17 cellular contexts compared by ENCODE assay signal in the genomic region with DNA sequence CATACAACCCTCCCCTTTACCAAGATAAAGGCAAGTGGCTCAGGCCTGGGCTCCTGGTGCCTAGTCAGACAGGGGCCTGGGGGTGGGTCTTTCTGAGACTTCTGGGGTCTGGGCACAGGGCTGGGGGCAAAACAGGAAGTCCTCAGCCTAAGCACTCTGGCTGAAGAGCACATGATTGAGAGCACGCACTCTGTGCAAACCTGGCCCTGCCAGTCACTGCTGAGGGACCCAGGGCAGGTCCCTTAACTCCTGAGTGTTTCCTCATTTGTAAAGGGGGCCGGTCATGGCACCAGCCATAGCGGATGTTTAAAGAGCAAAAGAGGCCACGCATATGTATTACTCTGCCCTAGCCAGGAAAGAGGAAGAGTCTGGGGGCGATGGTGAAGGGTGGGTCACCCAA. TPM values are rescaled to one million over a fixed set of nuclear protein-coding genes. Genes with fewer than 3 reads are reported as not detected.
DNase-seq lines count a peak whose midpoint lies in the region; ATAC-seq, FAIRE-seq and TF ChIP-seq lines count a peak whose summit lies in the region.
"Had no signal": no experiment of that assay in that cellular context is flagged by ENCODE, and none has a peak within 500 bp of the region (broad histone marks: within the 10 kb centered on the region; RNA-seq: fewer than 3 reads in every experiment).

No MANE protein-coding gene starts in this region.

- H3K9me3 Mint-ChIP-seq in stimulated activated memory B cell treated with anti-CD40 and anti-IgM and Interleukin-4, amounts not matched to agents 10 μg/mL and 1 μg/mL and 100 μg/mL, for 72 hours: no peaks in the 10 kb centered on the region
- H3K9me3 Mint-ChIP-seq: CD4-positive, alpha-beta T cell; naive thymus-derived CD8-positive, alpha-beta T cell had no signal

- H3K27me3 ChIP-seq in SK-N-SH (ENCODE audit: insufficient read depth): no peaks in the 10 kb centered on the region
- H3K27me3 ChIP-seq: breast epithelium had no signal

- peaks cover 72% of the 10 kb centered on the region for H3K79me2 ChIP-seq in SK-N-SH (ENCODE audit: insufficient read depth)

- H3K9me3 ChIP-seq in SK-N-SH: no peaks in the 10 kb centered on the region
- no peaks in the 10 kb centered on the region for H3K9me3 ChIP-seq in T-helper 17 cell (ENCODE audit: control insufficient read depth, low read length, poor library complexity, severe bottlenecking)
- H3K9me3 ChIP-seq in kidney (ENCODE audit: control insufficient read depth in 1 of 2, low read length in 2 of 2): no peaks in the 10 kb centered on the region
- H3K9me3 ChIP-seq: breast epithelium, thoracic aorta had no signal

- H3K4me1 Mint-ChIP-seq in T-helper 17 cell: peaks cover 3% of the 10 kb centered on the region
- peaks cover 20% of the 10 kb centered on the region for H3K4me1 Mint-ChIP-seq in stimulated activated memory B cell treated with anti-CD40 and anti-IgM and Interleukin-4, amounts not matched to agents 10 μg/mL and 1 μg/mL and 100 μg/mL, for 72 hours

- no peak for TF ChIP-seq EP300 in SK-N-SH (IDR thresholded peaks at IDR 0.05; ENCODE audit: borderline replicate concordance in 1 of 2, low read depth in 1 of 2, low read length in 1 of 2)

- H3K4me1 ChIP-seq in SK-N-SH (ENCODE audit: control insufficient read depth in 1 of 2, insufficient read depth in 2 of 2, low read depth in 1 of 2, low read length in 1 of 2) (peaks cover 31 to 37% of the 10 kb centered on the region in 2 experiments; a peak in 3 of 4 replicates), kidney (ENCODE audit: control insufficient read depth in 1 of 2, insufficient read depth in 1 of 2, low read depth in 1 of 2, low read length in 2 of 2) (peaks cover 32 to 42% of the 10 kb centered on the region in 2 donors)
- H3K4me1 ChIP-seq: breast epithelium had no signal

- no peaks in the 10 kb centered on the region for H3K27me3 Mint-ChIP-seq in T-helper 17 cell
- no peaks in the 10 kb centered on the region for H3K27me3 Mint-ChIP-seq in stimulated activated memory B cell treated with anti-CD40 and anti-IgM and Interleukin-4, amounts not matched to agents 10 μg/mL and 1 μg/mL and 100 μg/mL, for 72 hours
- H3K27me3 Mint-ChIP-seq: CD4-positive, alpha-beta T cell; naive thymus-derived CD8-positive, alpha-beta T cell had no signal

- no peak overlapping the region for H3K4me3 ChIP-seq in SK-N-SH (ENCODE audit: low read depth in 2 of 2, low read length in 1 of 2)
- H3K4me3 ChIP-seq in kidney (ENCODE audit: low read length in 2 of 2): no peak overlapping the region
- H3K4me3 ChIP-seq: breast epithelium, thoracic aorta had no signal

- TF ChIP-seq RAD21 in SK-N-SH (IDR thresholded peaks at IDR 0.05; ENCODE audit: low read length): no peak

- H3K9ac ChIP-seq in SK-N-SH: no peak overlapping the region
- H3K9ac ChIP-seq in kidney (ENCODE audit: low read length in 2 of 2): no peak overlapping the region

- peaks cover 4% of the 10 kb centered on the region for H3K36me3 Mint-ChIP-seq in T-helper 17 cell (ENCODE audit: low read depth)
- H3K36me3 Mint-ChIP-seq in stimulated activated memory B cell treated with anti-CD40 and anti-IgM and Interleukin-4, amounts not matched to agents 10 μg/mL and 1 μg/mL and 100 μg/mL, for 72 hours: peaks cover 65% of the 10 kb centered on the region

- H3K4me2 ChIP-seq in SK-N-SH: no peak overlapping the region

- intact Hi-C loops in kidney (cut with DNase I): no loop called here

- no peak for TF ChIP-seq CTCF in SK-N-SH (IDR thresholded peaks at IDR 0.05)
- no peak for TF ChIP-seq CTCF in kidney (IDR thresholded peaks at IDR 0.05; ENCODE audit: borderline replicate concordance, extremely low read depth, insufficient read depth)

- peak overlapping the region; percentile 69 for H3K27ac Mint-ChIP-seq in T-helper 17 cell
- peak overlapping the region; percentile 27 for H3K27ac Mint-ChIP-seq in stimulated activated memory B cell treated with anti-CD40 and anti-IgM and Interleukin-4, amounts not matched to agents 10 μg/mL and 1 μg/mL and 100 μg/mL, for 72 hours
- H3K27ac Mint-ChIP-seq: CD4-positive, alpha-beta T cell had no signal

- ATAC-seq in SK-N-SH treated with all-trans-retinoic acid at 6 μM for 48 hours (no peak), T-helper 17 cell (no peak), GM18909 (IDR thresholded peaks at IDR 0.05; ENCODE audit: poor library complexity, unreplicated experiment) (no peak)
- no peak for ATAC-seq in stimulated activated memory B cell treated with anti-CD40 and anti-IgM and Interleukin-4, amounts not matched to agents 10 μg/mL and 1 μg/mL and 100 μg/mL, for 72 hours
- ATAC-seq: left colon; naive thymus-derived CD8-positive, alpha-beta T cell had no signal

- H3K4me3 Mint-ChIP-seq in T-helper 17 cell: no peak overlapping the region
- H3K4me3 Mint-ChIP-seq in stimulated activated memory B cell treated with anti-CD40 and anti-IgM and Interleukin-4, amounts not matched to agents 10 μg/mL and 1 μg/mL and 100 μg/mL, for 72 hours: no peak overlapping the region
- H3K4me3 Mint-ChIP-seq: CD4-positive, alpha-beta T cell; naive thymus-derived CD8-positive, alpha-beta T cell had no signal

- peak overlapping the region; percentile 16 to 97; a peak in 3 of 4 replicates for H3K27ac ChIP-seq in SK-N-SH (ENCODE audit: low read depth in 2 of 2, low read length in 1 of 2)
- peak overlapping the region; percentile 3 to 32 for H3K27ac ChIP-seq in kidney (ENCODE audit: low read depth in 2 of 2, low read length in 2 of 2)

- POLR2A ChIA-PET in SK-N-SH (lab: Yijun Ruan, JAX): no interaction called here

- H3K9me2 ChIP-seq in SK-N-SH: no peaks in the 10 kb centered on the region

- H3K36me3 ChIP-seq in SK-N-SH (replicated peaks in 1 of 2; ENCODE audit: control insufficient read depth in 1 of 2, insufficient read depth in 2 of 2, low read length in 1 of 2): peaks cover 30 to 49% of the 10 kb centered on the region in 2 experiments
- peaks cover 7 to 20% of the 10 kb centered on the region in 2 donors for H3K36me3 ChIP-seq in kidney (ENCODE audit: control insufficient read depth in 1 of 2, insufficient read depth in 2 of 2, low read length in 2 of 2)
- H3K36me3 ChIP-seq: breast epithelium had no signal

- peaks cover 40% of the 10 kb centered on the region for H4K20me1 ChIP-seq in SK-N-SH (ENCODE audit: insufficient read depth)

- H3F3A ChIP-seq in SK-N-SH (replicated peaks; ENCODE audit: insufficient read depth): peaks cover 44% of the 10 kb centered on the region

- WGBS in SK-N-SH (ENCODE audit: low lambda C conversion rate): 96% methylated on average over 4 of the region's 5 CpGs

- CTCF ChIA-PET in SK-N-SH (lab: Yijun Ruan, JAX): interaction anchor here (1.2 kb wide), 1 partner anchor 14 kb away, joined by 3 read pairs; no protein-coding TSS in a partner anchor

- no peak for FAIRE-seq in kidney (lab: Jason Lieb, UNC)
- FAIRE-seq: H54 had no signal

- no peak overlapping the region for H2AFZ ChIP-seq in SK-N-SH (ENCODE audit: low read depth)

- DNase-seq in SK-N-SH (no peak), T-helper 17 cell (no peak), kidney (no peak), midbrain (lab: John Stamatoyannopoulos, UW) (no peak), GM19238 (ENCODE audit: insufficient read length, low spot score) (no peak)
- DNase-seq: activated gamma-delta T cell treated with Interleukin-2 at 50 U/mL for 16 hours; CD4-positive, alpha-beta T cell; left colon; naive thymus-derived CD8-positive, alpha-beta T cell; NCI-H2081; NCI-H526 treated with DMSO at 0.1 percent for 48 hours had no signal

TF ChIP-seq in SK-N-SH, 30 proteins besides CTCF, POLR2A, EP300 and RAD21 (continues in another document):
- TF ChIP-seq RFX5 (IDR thresholded peaks at IDR 0.05; ENCODE audit: low read length) (no peak), SMC3 (IDR thresholded peaks at IDR 0.05; ENCODE audit: low read depth, low read length) (no peak), EZH2phosphoT487 (IDR thresholded peaks at IDR 0.05; ENCODE audit: borderline replicate concordance, low read depth) (no peak), PBX3 (IDR thresholded peaks at IDR 0.05) (no peak), ELF1 (IDR thresholded peaks at IDR 0.05) (no peak), MEF2A (IDR thresholded peaks at IDR 0.05; ENCODE audit: borderline replicate concordance, low read depth) (no peak), TCF12 (IDR thresholded peaks at IDR 0.05) (no peak), RXRA (IDR thresholded peaks at IDR 0.05; ENCODE audit: borderline replicate concordance, low read depth) (no peak), JUND (IDR thresholded peaks at IDR 0.05) (no peak)

TF ChIP-seq in SK-N-SH treated with all-trans-retinoic acid at 6 μM for 48 hours, 23 proteins besides CTCF, POLR2A, EP300 and RAD21 (continues in another document):
- TF ChIP-seq ARNTL (CRISPR knock-in tag; IDR thresholded peaks at IDR 0.05; ENCODE audit: borderline replicate concordance, low read depth): no peak
- no peak for TF ChIP-seq SNAI2 (CRISPR knock-in tag; IDR thresholded peaks at IDR 0.05)
- no peak for TF ChIP-seq ZNF70 (CRISPR knock-in tag; IDR thresholded peaks at IDR 0.05)
- TF ChIP-seq ZC3H10 (CRISPR knock-in tag; IDR thresholded peaks at IDR 0.05): no peak
- TF ChIP-seq, protein P1, sequence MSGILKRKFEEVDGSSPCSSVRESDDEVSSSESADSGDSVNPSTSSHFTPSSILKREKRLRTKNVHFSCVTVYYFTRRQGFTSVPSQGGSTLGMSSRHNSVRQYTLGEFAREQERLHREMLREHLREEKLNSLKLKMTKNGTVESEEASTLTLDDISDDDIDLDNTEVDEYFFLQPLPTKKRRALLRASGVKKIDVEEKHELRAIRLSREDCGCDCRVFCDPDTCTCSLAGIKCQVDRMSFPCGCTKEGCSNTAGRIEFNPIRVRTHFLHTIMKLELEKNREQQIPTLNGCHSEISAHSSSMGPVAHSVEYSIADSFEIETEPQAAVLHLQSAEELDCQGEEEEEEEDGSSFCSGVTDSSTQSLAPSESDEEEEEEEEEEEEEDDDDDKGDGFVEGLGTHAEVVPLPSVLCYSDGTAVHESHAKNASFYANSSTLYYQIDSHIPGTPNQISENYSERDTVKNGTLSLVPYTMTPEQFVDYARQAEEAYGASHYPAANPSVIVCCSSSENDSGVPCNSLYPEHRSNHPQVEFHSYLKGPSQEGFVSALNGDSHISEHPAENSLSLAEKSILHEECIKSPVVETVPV (CRISPR knock-in tag; IDR thresholded peaks at IDR 0.05): no peak
- no peak for TF ChIP-seq TCF4 (CRISPR knock-in tag; IDR thresholded peaks at IDR 0.05; ENCODE audit: borderline replicate concordance)

RNA-seq across cellular contexts. Expression of gene TKT, which starts 16.0 kb away (rescaled TPM):
- 119 and 144 TPM in 2 replicates for polyA plus RNA-seq in SK-N-SH (2012; rRNA removed)
- polyA plus RNA-seq in SK-N-SH (2012; cell fraction: cytosol; rRNA removed): 70.5 and 99.2 TPM in 2 replicates
- 178 and 225 TPM in 2 replicates for polyA plus RNA-seq in SK-N-SH (2012; cell fraction: nucleus; rRNA removed)
- total RNA-seq in T-helper 17 cell: 100 to 1,000 TPM; 105 to 109 TPM
- total RNA-seq in kidney: 182 TPM
- 224 TPM for polyA plus RNA-seq in kidney (ENCODE audit: insufficient read depth, low read depth, low replicate concordance)
